ENCODE assay signal across 21 cellular contexts in genomic region chr18:26483633-26484032, GRCh38.
A peak's percentile ranks its signal among the peaks of the same experiment; 100 is the strongest.
DNase-seq lines count a peak whose midpoint lies in the region; ATAC-seq, FAIRE-seq and TF ChIP-seq lines count a peak whose summit lies in the region.
"Had no signal": no experiment of that assay in that cellular context is flagged by ENCODE, and none has a peak within 500 bp of the region (broad histone marks: within the 10 kb centered on the region; RNA-seq: fewer than 3 reads in every experiment).

No MANE protein-coding gene starts in this region.

- 39 to 68% (median 62%) methylated on average over 4 of the region's 4 CpGs for WGBS in small intestine, 3 donors
- 89 to 93% (median 92%) methylated on average over 4 of the region's 4 CpGs for WGBS in ovary, 3 donors

- no peaks in the 10 kb centered on the region for H3K36me3 ChIP-seq in breast epithelium
- no peaks in the 10 kb centered on the region for H3K36me3 ChIP-seq in Panc1 (ENCODE audit: control insufficient read depth, insufficient read depth, low read length)
- H3K36me3 ChIP-seq in small intestine (ENCODE audit: control insufficient read depth in 2 of 2, insufficient read depth in 2 of 2, low read length in 2 of 2): no peaks in the 10 kb centered on the region
- H3K36me3 ChIP-seq in ovary: no peaks in the 10 kb centered on the region
- H3K36me3 ChIP-seq: BE2C had no signal

- peak; percentile 62 for DNase-seq in MCF 10A (ENCODE audit: unreplicated experiment)
- DNase-seq in breast epithelium (ENCODE audit: low spot score in 2 of 2): no peak
- no peak for DNase-seq in Panc1 (ENCODE audit: low read depth, low spot score)
- DNase-seq in epithelial cell of prostate (ENCODE audit: low read depth, low spot score): no peak
- peak; percentile 18 for DNase-seq in small intestine
- DNase-seq in ovary: no peak
- DNase-seq: BE2C; Caco-2; CD4-positive, CD25-positive, alpha-beta regulatory T cell; DMS153; HFFc6; NCI-H1105; NCI-H1694; NCI-H510A; NCI-H748 treated with DMSO at 0.1 percent for 48 hours; NK-92 treated with Interleukin-12 subunit alpha and Interleukin-12 subunit beta, amount 100 ng/mL, for 24 hours; SW 1271 had no signal

- in situ Hi-C loops in Panc1 (cut with HindIII; ENCODE audit: low pct_unique_long_range_greater_than_20kb, low sequenced_read_pairs): no loop called here

- no peak for TF ChIP-seq EP300 in ovary (IDR thresholded peaks at IDR 0.05)

- intact Hi-C loops in MCF 10A (cut with micrococcal nuclease): no loop called here
- intact Hi-C loops in breast epithelium (cut with DNase I; ENCODE audit: low total_unique reads): no loop called here
- intact Hi-C loops in Panc1 (cut with micrococcal nuclease; ENCODE audit: unreplicated experiment): no loop called here
- intact Hi-C loops in ovary (cut with DNase I): no loop called here

- TF ChIP-seq CTCF in MCF 10A (IDR thresholded peaks at IDR 0.05; ENCODE audit: unreplicated experiment) (no peak), breast epithelium (IDR thresholded peaks at IDR 0.05) (no peak), Panc1 (IDR thresholded peaks at IDR 0.05) (no peak), ovary (IDR thresholded peaks at IDR 0.05) (no peak)

- TF ChIP-seq POLR2A in breast epithelium (IDR thresholded peaks at IDR 0.05) (no peak), ovary (IDR thresholded peaks at IDR 0.05) (no peak)

- peaks cover 48% of the 10 kb centered on the region for H3K4me1 Mint-ChIP-seq in MCF 10A (ENCODE audit: insufficient read depth, unreplicated experiment)
- H3K4me1 Mint-ChIP-seq: CD4-positive, CD25-positive, alpha-beta regulatory T cell had no signal

- no peak overlapping the region for H3K4me3 ChIP-seq in breast epithelium
- no peak overlapping the region for H3K4me3 ChIP-seq in Panc1 (ENCODE audit: low read depth in 2 of 2, low read length in 2 of 2)
- no peak overlapping the region for H3K4me3 ChIP-seq in small intestine (ENCODE audit: low read depth in 1 of 2, low read length in 2 of 2)
- no peak overlapping the region for H3K4me3 ChIP-seq in ovary

- H3K27ac Mint-ChIP-seq in MCF 10A (ENCODE audit: low read depth, unreplicated experiment): peak overlapping the region; percentile 49
- H3K27ac Mint-ChIP-seq: HFFc6 had no signal

- POLR2A ChIA-PET in MCF 10A (lab: Yijun Ruan, JAX) (interaction anchor here (0.6 to 6.3 kb wide), 7 partner anchors 24 to 65 kb away, joined by 3 to 35 read pairs (median 4); partner anchors contain the start of gene KCTD1), Panc1 (lab: Charles Lee) (no interaction called here)

- no peak for ATAC-seq in Panc1
- ATAC-seq in HG02981 (IDR thresholded peaks at IDR 0.05; ENCODE audit: unreplicated experiment): no peak
- no peak for ATAC-seq in HG03045 (IDR thresholded peaks at IDR 0.05; ENCODE audit: unreplicated experiment)

- H3K4me3 Mint-ChIP-seq in MCF 10A (ENCODE audit: unreplicated experiment): peak overlapping the region; percentile 24
- H3K4me3 Mint-ChIP-seq: CD4-positive, CD25-positive, alpha-beta regulatory T cell; HFFc6 had no signal

- H3K9me3 ChIP-seq in breast epithelium (no peaks in the 10 kb centered on the region), Panc1 (ENCODE audit: control insufficient read depth, insufficient read depth, low read depth, low read length) (no peaks in the 10 kb centered on the region), small intestine (ENCODE audit: control insufficient read depth, low read depth) (no peaks in the 10 kb centered on the region), ovary (no peaks in the 10 kb centered on the region)
- H3K9me3 ChIP-seq: BE2C, Caco-2 had no signal

- H3K27me3 ChIP-seq in breast epithelium: no peaks in the 10 kb centered on the region
- H3K27me3 ChIP-seq in Panc1 (ENCODE audit: control insufficient read depth, insufficient read depth, low read length): no peaks in the 10 kb centered on the region
- H3K27me3 ChIP-seq in small intestine (ENCODE audit: control insufficient read depth in 2 of 2, insufficient read depth in 2 of 2, low read length in 2 of 2): no peaks in the 10 kb centered on the region
- no peaks in the 10 kb centered on the region for H3K27me3 ChIP-seq in ovary
- H3K27me3 ChIP-seq: BE2C had no signal

- H3K4me1 ChIP-seq in breast epithelium (peaks cover 0 to 8% of the 10 kb centered on the region in 2 donors), Panc1 (ENCODE audit: control insufficient read depth, insufficient read depth, low read length) (peaks cover 64% of the 10 kb centered on the region), small intestine (ENCODE audit: control insufficient read depth in 2 of 2, insufficient read depth in 1 of 2, low read depth in 1 of 2, low read length in 1 of 2) (no peaks in the 10 kb centered on the region), ovary (ENCODE audit: insufficient read depth) (no peaks in the 10 kb centered on the region)
- H3K4me1 ChIP-seq: BE2C had no signal

- H3K27me3 Mint-ChIP-seq in MCF 10A (ENCODE audit: insufficient read depth, unreplicated experiment): no peaks in the 10 kb centered on the region
- H3K27me3 Mint-ChIP-seq: CD4-positive, CD25-positive, alpha-beta regulatory T cell had no signal

- H3K9me3 Mint-ChIP-seq in MCF 10A (ENCODE audit: unreplicated experiment): no peaks in the 10 kb centered on the region
- H3K9me3 Mint-ChIP-seq: CD4-positive, CD25-positive, alpha-beta regulatory T cell; HFFc6 had no signal

- no peak for FAIRE-seq in small intestine (lab: Jason Lieb, UNC)
- FAIRE-seq: GM12892, GM18507 had no signal

- peaks cover 45% of the 10 kb centered on the region for H3K36me3 Mint-ChIP-seq in MCF 10A (ENCODE audit: insufficient read depth, unreplicated experiment)

- no peak overlapping the region for H3K27ac ChIP-seq in breast epithelium
- H3K27ac ChIP-seq in Panc1 (ENCODE audit: low read length): peak overlapping the region; percentile 93
- H3K27ac ChIP-seq in epithelial cell of prostate: peak overlapping the region; percentile 98
- no peak overlapping the region for H3K27ac ChIP-seq in small intestine (ENCODE audit: low read depth in 1 of 2, low read length in 1 of 2)
- no peak overlapping the region for H3K27ac ChIP-seq in ovary

- BruUV-seq in MCF 10A (replicated peaks; lab: Mats Ljungman, UMichigan) (no TSS peak), Panc1 (replicated peaks; lab: Mats Ljungman, UMichigan) (no TSS peak)

- CTCF ChIA-PET in MCF 10A (lab: Yijun Ruan, JAX) (interaction anchor here (0.5 to 0.7 kb wide), 4 partner anchors 15 to 100 kb away, joined by 3 to 4 read pairs (median 3); no protein-coding TSS in a partner anchor), Panc1 (lab: Charles Lee) (no interaction called here)

Comparison
In these comparisons a context has a peak if more than half of its experiments do, and no peak if none do; other contexts are left out.
1. DNase-seq: peak in MCF 10A (single experiment) and small intestine (single experiment); none in breast epithelium (0 of 2), Panc1 (single experiment), epithelial cell of prostate (single experiment) and ovary (0 of 5).
2. H3K27ac ChIP-seq: peak in Panc1 (single experiment) and epithelial cell of prostate (single experiment); none in breast epithelium (0 of 2), small intestine (0 of 2) and ovary (0 of 2).